In the genomic region with DNA sequence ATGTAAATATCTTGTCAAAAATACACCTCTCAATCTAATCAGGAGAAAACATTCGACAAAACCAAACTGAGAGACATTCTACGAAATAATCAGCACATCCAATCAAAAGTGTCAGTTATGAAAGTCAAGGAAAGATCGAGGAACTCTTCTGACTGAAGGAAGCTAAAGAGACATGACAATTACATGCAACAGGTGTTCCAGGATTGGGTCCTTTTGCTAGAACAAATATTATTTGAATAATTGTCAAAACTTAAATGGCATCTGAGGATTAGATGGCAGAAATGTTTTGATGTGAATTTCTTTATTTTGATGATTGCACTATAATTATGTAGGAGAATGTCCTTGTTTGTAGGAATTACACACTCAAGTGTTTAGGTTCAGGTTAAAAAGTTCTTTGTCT, we compare ENCODE assay signal across 35 cellular contexts.
"Had no signal": no experiment of that assay in that cellular context is flagged by ENCODE, and none has a peak within 500 bp of the region (broad histone marks: within the 10 kb centered on the region; RNA-seq: fewer than 3 reads in every experiment).

No MANE protein-coding gene starts in this region.

- H3K9me3 ChIP-seq: MG63 had no signal

- H3K4me3 ChIP-seq: MG63 had no signal

- DNase-seq: Karpas-422, Kasumi-1, MG63, MM.1S, MV-4-11, NCI-H1048, NCI-H1092, NCI-H1092 treated with DMSO at 0.1 percent for 48 hours, NCI-H1105, NCI-H1105 treated with DMSO at 0.1 percent for 48 hours, NCI-H1417 treated with DMSO at 0.1 percent for 48 hours, NCI-H1436, NCI-H1436 treated with DMSO at 0.1 percent for 48 hours, NCI-H146, NCI-H1694, NCI-H1694 treated with DMSO at 0.1 percent for 48 hours, NCI-H187, NCI-H187 treated with DMSO at 0.1 percent for 48 hours, NCI-H1930, NCI-H2029, NCI-H2029 treated with DMSO at 0.1 percent for 48 hours, NCI-H2081, NCI-H2081 treated with DMSO at 0.1 percent for 48 hours, NCI-H2107, NCI-H2171, NCI-H2171 treated with DMSO at 0.1 percent for 48 hours, NCI-H2227 treated with DMSO at 0.1 percent for 48 hours, NCI-H226, NCI-H345, NCI-H446, NCI-H446 treated with DMSO at 0.1 percent for 48 hours, NCI-H510A, NCI-H510A treated with DMSO at 0.1 percent for 48 hours, NCI-H524, NCI-H524 treated with DMSO at 0.1 percent for 48 hours had no signal

- H3K36me3 ChIP-seq: MG63 had no signal

- H3K27me3 ChIP-seq: MG63 had no signal
